Comparison of ENCODE assay signal across 18 cellular contexts in genomic region chr4:140834866-140835495, GRCh38.
DNase-seq lines count a peak whose midpoint lies in the region; ATAC-seq and TF ChIP-seq lines count a peak whose summit lies in the region.
"Had no signal": no experiment of that assay in that cellular context is flagged by ENCODE, and none has a peak within 500 bp of the region (broad histone marks: within the 10 kb centered on the region; RNA-seq: fewer than 3 reads in every experiment).

No MANE protein-coding gene starts in this region.

- H3K4me1 Mint-ChIP-seq in mesothelial cell of epicardium (peaks cover 35% of the 10 kb centered on the region), Calu3 (ENCODE audit: low read depth, unreplicated experiment) (no peaks in the 10 kb centered on the region)

- TF ChIP-seq CTCF in mesothelial cell of epicardium (IDR thresholded peaks at IDR 0.05; ENCODE audit: unreplicated experiment) = no peak
- TF ChIP-seq CTCF in Calu3 (IDR thresholded peaks at IDR 0.05; ENCODE audit: unreplicated experiment) = no peak
- TF ChIP-seq CTCF in A673 (conservative IDR thresholded peaks at IDR 0.05; ENCODE audit: low read depth, low read length) = no peak

- no peak overlapping the region for H3K27ac ChIP-seq in A673 (ENCODE audit: low read depth, low read length, poor library complexity, severe bottlenecking)
- H3K27ac ChIP-seq: C4-2B, SK-N-MC had no signal

- no peak overlapping the region for H3K4me3 Mint-ChIP-seq in mesothelial cell of epicardium
- no peak overlapping the region for H3K4me3 Mint-ChIP-seq in Calu3 (ENCODE audit: low read depth, unreplicated experiment)

- no peak for ATAC-seq in activated CD4-positive, CD25-positive, alpha-beta regulatory T cell treated with anti-CD3 and anti-CD28 coated beads, Interleukin-2, amount 50 U/mL, for 24 hours
- ATAC-seq: HepG2 had no signal

- DNase-seq in CD1c-positive myeloid dendritic cell (ENCODE audit: extremely low spot score) = peak; percentile 31
- DNase-seq in adipocyte (ENCODE audit: low read depth) = peak; percentile 55
- DNase-seq in mesothelial cell of epicardium (ENCODE audit: low spot score in 2 of 2, unreplicated experiment in 2 of 2) = no peak
- peak; percentile 49 for DNase-seq in retina
- no peak for DNase-seq in NCI-H774 (lab: John Stamatoyannopoulos, UW)
- DNase-seq in Calu3 = no peak
- DNase-seq in A673 (ENCODE audit: low spot score) = no peak
- DNase-seq: DMS53, KG1, MG63, NCI-H1092, NCI-H2081 treated with DMSO at 0.1 percent for 48 hours, NCI-H510A treated with DMSO at 0.1 percent for 48 hours, Right ventricle myocardium superior had no signal

- BruUV-seq in Calu3 (replicated peaks; lab: Mats Ljungman, UMichigan) (no TSS peak), A673 (replicated peaks; lab: Mats Ljungman, UMichigan) (no TSS peak)

- no peaks in the 10 kb centered on the region for H3K36me3 Mint-ChIP-seq in mesothelial cell of epicardium
- H3K36me3 Mint-ChIP-seq in Calu3 (ENCODE audit: insufficient read depth, unreplicated experiment) = no peaks in the 10 kb centered on the region

- no peaks in the 10 kb centered on the region for H3K9me3 ChIP-seq in adipocyte (ENCODE audit: control insufficient read depth, low read length)
- no peaks in the 10 kb centered on the region for H3K9me3 ChIP-seq in A673 (ENCODE audit: low read depth, low read length, poor library complexity, severe bottlenecking)
- H3K9me3 ChIP-seq: MG63 had no signal

- H3K27ac Mint-ChIP-seq in mesothelial cell of epicardium = peak overlapping the region; percentile 85
- no peak overlapping the region for H3K27ac Mint-ChIP-seq in Calu3 (ENCODE audit: unreplicated experiment)

- H3K4me3 ChIP-seq in adipocyte (ENCODE audit: low read length) = no peak overlapping the region
- H3K4me3 ChIP-seq in A673 (ENCODE audit: low read depth, low read length, poor library complexity, severe bottlenecking) = no peak overlapping the region
- H3K4me3 ChIP-seq: MG63, SK-N-MC had no signal

- H3K36me3 ChIP-seq in adipocyte (ENCODE audit: control insufficient read depth, insufficient read depth, low read length, severe bottlenecking) = no peaks in the 10 kb centered on the region
- no peaks in the 10 kb centered on the region for H3K36me3 ChIP-seq in A673 (ENCODE audit: insufficient read depth, low read length, poor library complexity, severe bottlenecking)
- H3K36me3 ChIP-seq: MG63 had no signal

- intact Hi-C loops in Calu3 (cut with micrococcal nuclease; ENCODE audit: unreplicated experiment) (no loop called here), A673 (cut with micrococcal nuclease; ENCODE audit: unreplicated experiment) (no loop called here)

- H3K4me1 ChIP-seq in adipocyte (ENCODE audit: control insufficient read depth, insufficient read depth, low read length) (no peaks in the 10 kb centered on the region), A673 (ENCODE audit: insufficient read depth, low read length, poor library complexity, severe bottlenecking) (no peaks in the 10 kb centered on the region)

- POLR2A ChIA-PET in A673 (lab: Charles Lee; ENCODE audit: low non-redundant PET) = no interaction called here

- no peak overlapping the region for H3K9ac ChIP-seq in adipocyte (ENCODE audit: low read length)

- H3K9me3 Mint-ChIP-seq in mesothelial cell of epicardium (no peaks in the 10 kb centered on the region), Calu3 (ENCODE audit: low read depth, unreplicated experiment) (no peaks in the 10 kb centered on the region)

- peaks cover 8% of the 10 kb centered on the region for H3K27me3 ChIP-seq in adipocyte (replicated peaks; ENCODE audit: control insufficient read depth, insufficient read depth, low read length)
- no peaks in the 10 kb centered on the region for H3K27me3 ChIP-seq in A673 (replicated peaks; ENCODE audit: insufficient read depth, low read depth, low read length, poor library complexity)
- H3K27me3 ChIP-seq: MG63 had no signal

- CTCF ChIA-PET in Calu3 (lab: Charles Lee) (no interaction called here), A673 (lab: Charles Lee) (interaction anchor here (0.5 kb wide), 1 partner anchor 30 kb away, joined by 4 read pairs; no protein-coding TSS in a partner anchor)

- H3K27me3 Mint-ChIP-seq in mesothelial cell of epicardium (ENCODE audit: low read depth) = no peaks in the 10 kb centered on the region
- H3K27me3 Mint-ChIP-seq in Calu3 (ENCODE audit: unreplicated experiment) = peaks cover 27% of the 10 kb centered on the region

Comparison
In these comparisons a context has a peak if more than half of its experiments do, and no peak if none do; other contexts are left out.
1. DNase-seq: peak in CD1c-positive myeloid dendritic cell (single experiment), adipocyte (single experiment) and retina (single experiment); none in mesothelial cell of epicardium (0 of 2), NCI-H774 (single experiment), Calu3 (single experiment) and A673 (single experiment).